ENCODE assay signal across 18 cellular contexts in the genomic region with DNA sequence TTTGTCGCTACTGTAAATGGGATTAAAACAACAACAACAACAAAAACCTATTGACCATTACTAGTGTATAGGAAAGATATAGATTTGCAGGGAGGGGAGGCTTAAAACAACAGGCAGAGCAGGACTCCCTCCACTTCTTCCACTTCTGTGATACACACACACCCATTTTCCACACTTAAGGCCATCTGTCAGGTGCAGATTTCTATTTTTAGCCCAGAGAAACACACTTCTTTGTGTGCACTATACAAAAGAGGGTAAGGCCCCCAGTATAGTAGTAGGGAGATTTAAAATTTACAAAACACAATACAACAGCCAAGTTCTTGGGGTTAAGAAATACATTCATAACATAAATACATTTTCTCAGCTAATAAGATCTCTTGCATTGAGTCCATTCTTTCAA. TPM values are rescaled to one million over a fixed set of nuclear protein-coding genes. Genes with fewer than 3 reads are reported as not detected.
A peak's percentile ranks its signal among the peaks of the same experiment; 100 is the strongest.
DNase-seq lines count a peak whose midpoint lies in the region; ATAC-seq lines count a peak whose summit lies in the region.
"Had no signal": no experiment of that assay in that cellular context is flagged by ENCODE, and none has a peak within 500 bp of the region (broad histone marks: within the 10 kb centered on the region; RNA-seq: fewer than 3 reads in every experiment).

No MANE protein-coding gene starts in this region.

- no peaks in the 10 kb centered on the region for H3K9me3 Mint-ChIP-seq in IgD-negative memory B cell
- no peaks in the 10 kb centered on the region for H3K9me3 Mint-ChIP-seq in activated naive CD8-positive, alpha-beta T cell treated with anti-CD3 and anti-CD28 coated beads, Interleukin-2, amount 10 ng/mL, durations not matched to agents 7 days and 5 days
- H3K9me3 Mint-ChIP-seq in naive thymus-derived CD4-positive, alpha-beta T cell = no peaks in the 10 kb centered on the region
- no peaks in the 10 kb centered on the region for H3K9me3 Mint-ChIP-seq in activated naive CD4-positive, alpha-beta T cell treated with anti-CD3 and anti-CD28 coated beads for 36 hours
- H3K9me3 Mint-ChIP-seq: activated T-cell treated with anti-CD3 and anti-CD28 coated beads, Interleukin-2, amount 50 U/mL, for 4 hours had no signal

- peaks cover 48 to 59% (median 51%) of the 10 kb centered on the region in 3 donors for H3K4me1 Mint-ChIP-seq in IgD-negative memory B cell
- H3K4me1 Mint-ChIP-seq in activated naive CD8-positive, alpha-beta T cell treated with anti-CD3 and anti-CD28 coated beads, Interleukin-2, amount 10 ng/mL, durations not matched to agents 7 days and 5 days = peaks cover 49% of the 10 kb centered on the region
- peaks cover 31 to 79% (median 66%) of the 10 kb centered on the region in 7 donors for H3K4me1 Mint-ChIP-seq in naive thymus-derived CD4-positive, alpha-beta T cell
- H3K4me1 Mint-ChIP-seq in activated naive CD4-positive, alpha-beta T cell treated with anti-CD3 and anti-CD28 coated beads for 36 hours (ENCODE audit: low read depth) = peaks cover 54% of the 10 kb centered on the region

- no peak overlapping the region for H3K27ac ChIP-seq in naive thymus-derived CD4-positive, alpha-beta T cell (ENCODE audit: low read depth, low read length)
- H3K27ac ChIP-seq: GM23248, tibial artery had no signal

- H3K4me1 ChIP-seq in naive thymus-derived CD4-positive, alpha-beta T cell (ENCODE audit: control insufficient read depth in 2 of 2, insufficient read depth in 2 of 2, low read length in 2 of 2) = peaks cover 3 to 15% of the 10 kb centered on the region in 2 donors
- H3K4me1 ChIP-seq: tibial artery had no signal

- POLR2A ChIA-PET in activated naive CD8-positive, alpha-beta T cell treated with anti-CD3 and anti-CD28 coated beads, Interleukin-2, amount 10 ng/mL, durations not matched to agents 7 days and 5 days (lab: Charles Lee) = interaction anchor here (0.6 kb wide), 1 partner anchor 715 kb away, joined by 3 read pairs; no protein-coding TSS in a partner anchor
- POLR2A ChIA-PET in naive thymus-derived CD4-positive, alpha-beta T cell (lab: Charles Lee) = no interaction called here

- DNase-seq in NCI-H524 (lab: John Stamatoyannopoulos, UW) (peak; percentile 46 to 72), NCI-H524 treated with DMSO at 0.1 percent for 48 hours (lab: John Stamatoyannopoulos, UW) (no peak), cerebellar cortex (ENCODE audit: low spot score) (no peak)
- DNase-seq in activated naive CD8-positive, alpha-beta T cell treated with anti-CD3 and anti-CD28 coated beads, Interleukin-2, amount 10 ng/mL, durations not matched to agents 7 days and 5 days = no peak
- no peak for DNase-seq in naive thymus-derived CD4-positive, alpha-beta T cell
- no peak for DNase-seq in stimulated activated CD4-positive, alpha-beta T cell treated with anti-CD3 and anti-CD28 coated beads, Interleukin-2, amount 100 ng/mL, for 24 hours
- no peak for DNase-seq in activated naive CD4-positive, alpha-beta T cell treated with anti-CD3 and anti-CD28 coated beads for 36 hours
- DNase-seq: activated CD4-positive, alpha-beta T cell treated with anti-CD3 and anti-CD28 coated beads for 4 hours; activated T-cell treated with anti-CD3 and anti-CD28 coated beads, Interleukin-2, amount 50 U/mL, for 4 hours; GM23248; MG63; NCI-H2227 treated with DMSO at 0.1 percent for 48 hours; nucleus accumbens; right lobe of liver; stimulated activated CD4-positive, alpha-beta T cell treated with anti-CD3 and anti-CD28 coated beads, Interleukin-2, amount 100 ng/mL, for 48 hours; stimulated activated CD8-positive, alpha-beta memory T cell treated with anti-CD3 and anti-CD28 coated beads, Interleukin-4, amount 100 ng/mL, for 48 hours; tibial artery had no signal

- H3K27ac Mint-ChIP-seq in IgD-negative memory B cell = peak overlapping the region in 2 of 3 donors; percentile 29 to 50
- peak overlapping the region; percentile 9 for H3K27ac Mint-ChIP-seq in activated naive CD8-positive, alpha-beta T cell treated with anti-CD3 and anti-CD28 coated beads, Interleukin-2, amount 10 ng/mL, durations not matched to agents 7 days and 5 days
- H3K27ac Mint-ChIP-seq in naive thymus-derived CD4-positive, alpha-beta T cell = peak overlapping the region in 5 of 9 donors; percentile 5 to 52 (median 43)
- H3K27ac Mint-ChIP-seq in activated naive CD4-positive, alpha-beta T cell treated with anti-CD3 and anti-CD28 coated beads for 36 hours = no peak overlapping the region

- no peak overlapping the region for H3K4me3 ChIP-seq in naive thymus-derived CD4-positive, alpha-beta T cell (ENCODE audit: low read length)
- H3K4me3 ChIP-seq: GM23248, MG63, right lobe of liver, tibial artery had no signal

- H3K9me3 ChIP-seq in naive thymus-derived CD4-positive, alpha-beta T cell (ENCODE audit: control insufficient read depth in 2 of 3, low read length in 3 of 3) = no peaks in the 10 kb centered on the region
- H3K9me3 ChIP-seq: MG63, right lobe of liver, tibial artery had no signal

- no peaks in the 10 kb centered on the region for H3K27me3 ChIP-seq in naive thymus-derived CD4-positive, alpha-beta T cell (ENCODE audit: control insufficient read depth in 2 of 2, insufficient read depth in 2 of 2, low read length in 2 of 2)
- H3K27me3 ChIP-seq: MG63, right lobe of liver, tibial artery had no signal

- H3K27me3 Mint-ChIP-seq in IgD-negative memory B cell = no peaks in the 10 kb centered on the region
- H3K27me3 Mint-ChIP-seq in activated naive CD8-positive, alpha-beta T cell treated with anti-CD3 and anti-CD28 coated beads, Interleukin-2, amount 10 ng/mL, durations not matched to agents 7 days and 5 days = no peaks in the 10 kb centered on the region
- H3K27me3 Mint-ChIP-seq in naive thymus-derived CD4-positive, alpha-beta T cell = no peaks in the 10 kb centered on the region
- no peaks in the 10 kb centered on the region for H3K27me3 Mint-ChIP-seq in activated naive CD4-positive, alpha-beta T cell treated with anti-CD3 and anti-CD28 coated beads for 36 hours (ENCODE audit: low read depth)

- CTCF ChIA-PET in naive thymus-derived CD4-positive, alpha-beta T cell (lab: Charles Lee) = no interaction called here
- CTCF ChIA-PET in activated naive CD4-positive, alpha-beta T cell treated with anti-CD3 and anti-CD28 coated beads for 36 hours (lab: Charles Lee) = interaction anchor here (1.4 to 1.7 kb wide), 3 partner anchors 16 to 24 kb away, joined by 3 to 6 read pairs (median 5); no protein-coding TSS in a partner anchor

- peak overlapping the region in 2 of 4 donors; percentile 40 to 61 for H3K4me3 Mint-ChIP-seq in IgD-negative memory B cell
- H3K4me3 Mint-ChIP-seq in activated naive CD8-positive, alpha-beta T cell treated with anti-CD3 and anti-CD28 coated beads, Interleukin-2, amount 10 ng/mL, durations not matched to agents 7 days and 5 days = no peak overlapping the region
- peak overlapping the region in 2 of 10 donors; percentile 4 to 7 for H3K4me3 Mint-ChIP-seq in naive thymus-derived CD4-positive, alpha-beta T cell
- H3K4me3 Mint-ChIP-seq in activated naive CD4-positive, alpha-beta T cell treated with anti-CD3 and anti-CD28 coated beads for 36 hours = no peak overlapping the region
- H3K4me3 Mint-ChIP-seq: activated T-cell treated with anti-CD3 and anti-CD28 coated beads, Interleukin-2, amount 50 U/mL, for 4 hours had no signal

- no peak for ATAC-seq in activated naive CD8-positive, alpha-beta T cell treated with anti-CD3 and anti-CD28 coated beads, Interleukin-2, amount 10 ng/mL, durations not matched to agents 7 days and 5 days (ENCODE audit: low read depth)
- ATAC-seq in naive thymus-derived CD4-positive, alpha-beta T cell = no peak
- ATAC-seq: activated T-cell treated with anti-CD3 and anti-CD28 coated beads, Interleukin-2, amount 50 U/mL, for 4 hours had no signal

- H3K36me3 ChIP-seq in naive thymus-derived CD4-positive, alpha-beta T cell (ENCODE audit: control insufficient read depth in 2 of 3, insufficient read depth in 3 of 3, low read length in 3 of 3) = no peaks in the 10 kb centered on the region
- H3K36me3 ChIP-seq: MG63, tibial artery had no signal

- intact Hi-C loops in naive thymus-derived CD4-positive, alpha-beta T cell (cut with micrococcal nuclease) = no loop called here
- intact Hi-C loops in activated naive CD4-positive, alpha-beta T cell treated with anti-CD3 and anti-CD28 coated beads for 36 hours (cut with micrococcal nuclease) = loop anchor here (2.0 kb wide), 1 partner anchor 19 kb away; no protein-coding TSS in a partner anchor

- H3K36me3 Mint-ChIP-seq in IgD-negative memory B cell = peaks cover 9% of the 10 kb centered on the region
- H3K36me3 Mint-ChIP-seq in activated naive CD8-positive, alpha-beta T cell treated with anti-CD3 and anti-CD28 coated beads, Interleukin-2, amount 10 ng/mL, durations not matched to agents 7 days and 5 days = peaks cover 16% of the 10 kb centered on the region
- peaks cover 0 to 19% (median 12%) of the 10 kb centered on the region in 5 donors for H3K36me3 Mint-ChIP-seq in naive thymus-derived CD4-positive, alpha-beta T cell
- H3K36me3 Mint-ChIP-seq in activated naive CD4-positive, alpha-beta T cell treated with anti-CD3 and anti-CD28 coated beads for 36 hours (ENCODE audit: low read depth) = peaks cover 13% of the 10 kb centered on the region

RNA-seq across cellular contexts. Expression of a gene that starts 22.4 kb away (rescaled TPM):
- 97.8 TPM for polyA plus RNA-seq in IgD-negative memory B cell
- total RNA-seq in activated naive CD8-positive, alpha-beta T cell treated with anti-CD3 and anti-CD28 coated beads, Interleukin-2, amount 10 ng/mL, durations not matched to agents 7 days and 5 days = 10 to 100 TPM; 64.9 to 68.1 TPM
- 10 to 100 TPM; 55.8 to 82.2 (median 76.2) TPM for total RNA-seq in naive thymus-derived CD4-positive, alpha-beta T cell
- polyA plus RNA-seq in naive thymus-derived CD4-positive, alpha-beta T cell = 10 to 100 TPM; 60.5 to 92.2 TPM
- 10 to 100 TPM; 68.5 to 71.8 TPM for total RNA-seq in activated naive CD4-positive, alpha-beta T cell treated with anti-CD3 and anti-CD28 coated beads for 36 hours

Comparison
In these comparisons a context has a peak if more than half of its experiments do, and no peak if none do; other contexts are left out.
1. DNase-seq: peak in NCI-H524 (2 of 2); none in NCI-H524 treated with DMSO at 0.1 percent for 48 hours (single experiment), activated naive CD8-positive, alpha-beta T cell treated with anti-CD3 and anti-CD28 coated beads, Interleukin-2, amount 10 ng/mL, durations not matched to agents 7 days and 5 days (single experiment), naive thymus-derived CD4-positive, alpha-beta T cell (0 of 9), cerebellar cortex (single experiment), stimulated activated CD4-positive, alpha-beta T cell treated with anti-CD3 and anti-CD28 coated beads, Interleukin-2, amount 100 ng/mL, for 24 hours (0 of 2) and activated naive CD4-positive, alpha-beta T cell treated with anti-CD3 and anti-CD28 coated beads for 36 hours (single experiment).